25 cellular contexts compared by ENCODE assay signal in genomic region chr3:173958805-173959204, GRCh38.
"Had no signal": no experiment of that assay in that cellular context is flagged by ENCODE, and none has a peak within 500 bp of the region (broad histone marks: within the 10 kb centered on the region; RNA-seq: fewer than 3 reads in every experiment).

No MANE protein-coding gene starts in this region.

- H3K36me3 ChIP-seq: Peyer's patch had no signal

- ATAC-seq: activated T-helper 17 cell treated with anti-CD3 and anti-CD28 coated beads, Interleukin-2, amount 50 U/mL, for 72 hours; K562; T-cell had no signal

- H3K4me3 ChIP-seq: K562, Peyer's patch, SK-N-MC had no signal

- DNase-seq: activated CD4-positive, alpha-beta memory T cell treated with anti-CD3 and anti-CD28 coated beads, Interleukin-2, amount 10 ng/mL, durations not matched to agents 7 days and 5 days; activated CD4-positive, alpha-beta T cell treated with anti-CD3 and anti-CD28 coated beads, Interleukin-2, amount 10 ng/mL, durations not matched to agents 7 days and 5 days; activated CD4-positive, CD25-positive, alpha-beta regulatory T cell; activated gamma-delta T cell; activated naive CD4-positive, alpha-beta T cell treated with anti-CD3 and anti-CD28 coated beads for 36 hours; activated naive CD8-positive, alpha-beta T cell treated with anti-CD3 and anti-CD28 coated beads for 36 hours; activated T-cell treated with anti-CD3 and anti-CD28 coated beads for 4 hours; activated T-cell treated with anti-CD3 and anti-CD28 coated beads, Interleukin-2, amount 50 U/mL, for 48 hours; Kasumi-1; NCI-H1048; NCI-H146; NCI-H187 treated with DMSO at 0.1 percent for 48 hours; NCI-H2081 treated with DMSO at 0.1 percent for 48 hours; NCI-H446; NCI-H524; Peyer's patch; SHP77 treated with DMSO at 0.1 percent for 48 hours; T-helper 2 cell; T1000 had no signal

- H3K27me3 ChIP-seq: Peyer's patch had no signal

- H3K4me1 ChIP-seq: Peyer's patch had no signal

- H3K27ac ChIP-seq: Peyer's patch, RWPE1, SK-N-MC, VCaP had no signal

- H3K9me3 ChIP-seq: Peyer's patch had no signal
